Comparison of ENCODE assay signal across 11 cellular contexts in genomic region chr18:9140984-9141383, GRCh38. TPM values are rescaled to one million over a fixed set of nuclear protein-coding genes. Genes with fewer than 3 reads are reported as not detected.
DNase-seq lines count a peak whose midpoint lies in the region; ATAC-seq, FAIRE-seq and TF ChIP-seq lines count a peak whose summit lies in the region.
"Had no signal": no experiment of that assay in that cellular context is flagged by ENCODE, and none has a peak within 500 bp of the region (broad histone marks: within the 10 kb centered on the region; RNA-seq: fewer than 3 reads in every experiment).

No MANE protein-coding gene starts in this region.

- H3K36me3 ChIP-seq in HepG2 (replicated peaks in 1 of 2; ENCODE audit: control insufficient read depth in 1 of 2, insufficient read depth in 2 of 2, low read length in 2 of 2): no peaks in the 10 kb centered on the region; a peak in 1 of 5 replicates
- H3K36me3 ChIP-seq in right lobe of liver: no peaks in the 10 kb centered on the region
- peaks cover 0 to 13% of the 10 kb centered on the region in 2 donors for H3K36me3 ChIP-seq in muscle layer of duodenum (ENCODE audit: control insufficient read depth in 1 of 2, insufficient read depth in 2 of 2, low read length in 2 of 2)
- H3K36me3 ChIP-seq in testis (ENCODE audit: low read depth, missing control alignments): no peaks in the 10 kb centered on the region

- no TSS peak for BruUV-seq in HepG2 (replicated peaks; lab: Mats Ljungman, UMichigan)

- H3K36me3 Mint-ChIP-seq in activated T-helper 17 cell treated with anti-CD3 and anti-CD28 coated beads, Interleukin-2, amount 50 U/mL, for 72 hours (ENCODE audit: low read depth): peaks cover 88% of the 10 kb centered on the region
- H3K36me3 Mint-ChIP-seq in osteocyte (ENCODE audit: unreplicated experiment): no peaks in the 10 kb centered on the region

- ATAC-seq in HepG2: no peak
- ATAC-seq in right lobe of liver: no peak
- no peak for ATAC-seq in activated T-helper 17 cell treated with anti-CD3 and anti-CD28 coated beads, Interleukin-2, amount 50 U/mL, for 72 hours (replicated peaks)
- no peak for ATAC-seq in GM19463 (IDR thresholded peaks at IDR 0.05; ENCODE audit: unreplicated experiment)

- 0 out of 2 replicates have a peak overlapping the region, but pooled peaks have one; percentile 17 for H3K9ac ChIP-seq in HepG2 (ENCODE audit: insufficient read depth, low read depth, low read length)

- H3K4me3 ChIP-seq in HepG2 (replicated peaks in 1 of 3; ENCODE audit: insufficient read depth in 1 of 3, low read depth in 2 of 3, low read length in 3 of 3) (no peak overlapping the region), right lobe of liver (no peak overlapping the region), muscle layer of duodenum (ENCODE audit: low read depth in 1 of 2, low read length in 2 of 2) (peak overlapping the region in 1 of 2 donors; percentile 20), testis (no peak overlapping the region)
- H3K4me3 ChIP-seq: smooth muscle cell had no signal

- H3K4me1 ChIP-seq in HepG2 (ENCODE audit: insufficient read depth, low read length) (peaks cover 47% of the 10 kb centered on the region), right lobe of liver (peaks cover 0 to 38% (median 13%) of the 10 kb centered on the region in 4 donors), muscle layer of duodenum (ENCODE audit: control insufficient read depth in 1 of 2, insufficient read depth in 2 of 2, low read length in 2 of 2) (peaks cover 25 to 50% of the 10 kb centered on the region in 2 donors), testis (peaks cover 24% of the 10 kb centered on the region)

- TF ChIP-seq CTCF in HepG2 (CRISPR knock-in tag; IDR thresholded peaks at IDR 0.05) (no peak), right lobe of liver (IDR thresholded peaks at IDR 0.05) (no peak), osteocyte (IDR thresholded peaks at IDR 0.05) (no peak), testis (IDR thresholded peaks at IDR 0.05) (no peak)

- 100% methylated on average over 2 of the region's 2 CpGs for WGBS in HepG2 (ENCODE audit: low lambda C conversion rate)
- 94% methylated on average over 2 of the region's 2 CpGs for WGBS in right lobe of liver (ENCODE audit: insufficient coverage, low coverage, low lambda C conversion rate, missing lambda C conversion rate)
- 84 to 89% methylated on average over 2 of the region's 2 CpGs for WGBS in testis, 2 donors

- peaks cover 85% of the 10 kb centered on the region for H3K79me2 ChIP-seq in HepG2 (ENCODE audit: insufficient read depth, low read length)

- H3K4me2 ChIP-seq in HepG2 (ENCODE audit: low read depth, low read length): peak overlapping the region; percentile 74; the same call in 1 of the 2 replicates
- H3K4me2 ChIP-seq: smooth muscle cell had no signal

- H3K27ac ChIP-seq in HepG2 (ENCODE audit: extremely low read length, insufficient read depth, low read length): no peak overlapping the region
- peak overlapping the region in 1 of 3 donors; percentile 94 for H3K27ac ChIP-seq in right lobe of liver
- peak overlapping the region; percentile 99 for H3K27ac ChIP-seq in muscle layer of duodenum (ENCODE audit: low read length)
- no peak overlapping the region for H3K27ac ChIP-seq in testis

- intact Hi-C loops in HepG2 (cut with micrococcal nuclease; ENCODE audit: unreplicated experiment): no loop called here
- intact Hi-C loops in right lobe of liver (cut with DNase I): loop anchor here in 1 of 2 donors (10.0 kb wide), 1 partner anchor 66 kb away; no protein-coding TSS in a partner anchor
- intact Hi-C loops in testis (cut with DNase I; ENCODE audit: low total_unique reads): no loop called here

- in situ Hi-C loops in HepG2 (cut with HindIII; ENCODE audit: extremely low pct_ligation_motif_present, low pct_unique_long_range_greater_than_20kb): no loop called here

- peak overlapping the region; percentile 98 for H3K27ac Mint-ChIP-seq in activated T-helper 17 cell treated with anti-CD3 and anti-CD28 coated beads, Interleukin-2, amount 50 U/mL, for 72 hours
- H3K27ac Mint-ChIP-seq in osteocyte (ENCODE audit: unreplicated experiment): no peak overlapping the region

- peaks cover 49% of the 10 kb centered on the region for H3K4me1 Mint-ChIP-seq in activated T-helper 17 cell treated with anti-CD3 and anti-CD28 coated beads, Interleukin-2, amount 50 U/mL, for 72 hours
- H3K4me1 Mint-ChIP-seq in osteocyte (ENCODE audit: unreplicated experiment): peaks cover 53% of the 10 kb centered on the region

- peak overlapping the region; percentile 95 for H3K4me3 Mint-ChIP-seq in activated T-helper 17 cell treated with anti-CD3 and anti-CD28 coated beads, Interleukin-2, amount 50 U/mL, for 72 hours
- no peak overlapping the region for H3K4me3 Mint-ChIP-seq in osteocyte (ENCODE audit: unreplicated experiment)

- peaks cover 24% of the 10 kb centered on the region for H4K20me1 ChIP-seq in HepG2 (ENCODE audit: insufficient read depth, low read length)

- H3K9me3 ChIP-seq in HepG2 (ENCODE audit: low read length) (no peaks in the 10 kb centered on the region), right lobe of liver (no peaks in the 10 kb centered on the region), muscle layer of duodenum (ENCODE audit: control insufficient read depth in 1 of 2, low read length in 2 of 2) (no peaks in the 10 kb centered on the region), testis (no peaks in the 10 kb centered on the region)

- H3K27me3 ChIP-seq in HepG2 (ENCODE audit: control insufficient read depth in 1 of 2, insufficient read depth in 2 of 2, low read length in 2 of 2) (no peaks in the 10 kb centered on the region; a peak in 1 of 5 replicates), right lobe of liver (no peaks in the 10 kb centered on the region), muscle layer of duodenum (ENCODE audit: low read depth, low read length) (no peaks in the 10 kb centered on the region), testis (no peaks in the 10 kb centered on the region)

- H2AFZ ChIP-seq in HepG2 (ENCODE audit: low read length): no peak overlapping the region

- DNase-seq in HepG2 (ENCODE audit: low spot score) (no peak), right lobe of liver (no peak), NOMO-1 treated with dmso at 0.1 percent for 144 hours (lab: John Stamatoyannopoulos, UW; ENCODE audit: unreplicated experiment) (no peak), osteocyte (ENCODE audit: extremely low spot score, unreplicated experiment) (no peak), testis (no peak)
- DNase-seq: NCI-H226 had no signal

- no peaks in the 10 kb centered on the region for H3K9me3 Mint-ChIP-seq in activated T-helper 17 cell treated with anti-CD3 and anti-CD28 coated beads, Interleukin-2, amount 50 U/mL, for 72 hours
- H3K9me3 Mint-ChIP-seq in osteocyte (ENCODE audit: unreplicated experiment): no peaks in the 10 kb centered on the region

- POLR2A ChIA-PET in HepG2 (lab: Yijun Ruan, JAX): no interaction called here

- FAIRE-seq in HepG2 (lab: Jason Lieb, UNC): no peak
- FAIRE-seq: G401.6 had no signal

- no peak for TF ChIP-seq RAD21 in HepG2 (CRISPR knock-in tag; IDR thresholded peaks at IDR 0.05)

- TF ChIP-seq EP300 in HepG2 (IDR thresholded peaks at IDR 0.05; ENCODE audit: low read depth in 2 of 2, low read length in 2 of 2) (no peak), HepG2 (CRISPR knock-in tag; IDR thresholded peaks at IDR 0.05; ENCODE audit: borderline replicate concordance) (no peak)

- CTCF ChIA-PET in HepG2 (lab: Yijun Ruan, JAX; ENCODE audit: low intra/inter-chr PET ratio, low total read pairs): no interaction called here

- TF ChIP-seq POLR2A in HepG2 (IDR thresholded peaks at IDR 0.05; ENCODE audit: insufficient read depth in 1 of 2, low read depth in 2 of 2, low read length in 2 of 2) (no peak), right lobe of liver (IDR thresholded peaks at IDR 0.05) (no peak), testis (IDR thresholded peaks at IDR 0.05) (no peak)

- H3K27me3 Mint-ChIP-seq in activated T-helper 17 cell treated with anti-CD3 and anti-CD28 coated beads, Interleukin-2, amount 50 U/mL, for 72 hours: no peaks in the 10 kb centered on the region
- no peaks in the 10 kb centered on the region for H3K27me3 Mint-ChIP-seq in osteocyte (ENCODE audit: unreplicated experiment)

RNA-seq across cellular contexts. Expression of gene ANKRD12, which starts 4.4 kb away (rescaled TPM):
- total RNA-seq in HepG2 (2016; rRNA removed; fragmentation: Illumina TruSeq; extraction: Trizol) (16.8 and 23.2 TPM in 2 replicates), right lobe of liver (10 to 100 TPM; 12.3 to 38.7 (median 21.4) TPM), osteocyte (33.1 and 40.0 TPM in 2 replicates), testis (10 to 100 TPM; 58.5 to 59.7 TPM)
- 185 and 208 TPM in 2 replicates for total RNA-seq in HepG2 (2016; cell fraction: cytosol; rRNA removed; fragmentation: Illumina TruSeq; extraction: Trizol; ENCODE audit: low read depth)
- 13.8 and 24.0 TPM in 2 replicates for total RNA-seq in HepG2 (2016; cell fraction: insoluble cytoplasmic fraction; rRNA removed; fragmentation: Illumina TruSeq; extraction: Trizol)
- total RNA-seq in HepG2 (2016; cell fraction: membrane; rRNA removed; fragmentation: Illumina TruSeq; extraction: Trizol): 82.6 and 97.9 TPM in 2 replicates
- 25.9 and 32.4 TPM in 2 replicates for total RNA-seq in HepG2 (2016; cell fraction: nucleus; rRNA removed; fragmentation: Illumina TruSeq; extraction: Trizol)
- polyA plus RNA-seq in HepG2 (2011; rRNA removed) (5.0 and 6.0 TPM in 2 replicates), testis (ENCODE audit: insufficient read depth, low read depth, low replicate concordance) (4.5 TPM)
- polyA plus RNA-seq in HepG2 (2011; cell fraction: cytosol; rRNA removed): 1.1 and 3.2 TPM in 2 replicates
- 11.1 and 12.2 TPM in 2 replicates for polyA plus RNA-seq in HepG2 (2011; cell fraction: nucleus; rRNA removed)
- 12.0 and 13.7 TPM in 2 replicates for polyA plus RNA-seq in HepG2 (2012)
- polyA plus RNA-seq in HepG2 (2016; cell fraction: cytosol; fragmentation: Illumina TruSeq; extraction: Trizol; ENCODE audit: low read depth): 0.16 and 0.49 TPM in 2 replicates
- 6.2 and 6.3 TPM in 2 replicates for polyA plus RNA-seq in HepG2 (2016; cell fraction: insoluble cytoplasmic fraction; fragmentation: Illumina TruSeq; extraction: Trizol; ENCODE audit: low read depth)
- polyA plus RNA-seq in HepG2 (2016; cell fraction: membrane; fragmentation: Illumina TruSeq; extraction: Trizol; ENCODE audit: low read depth): 0.37 and 0.38 TPM in 2 replicates
- 22.3 and 24.5 TPM in 2 replicates for polyA plus RNA-seq in HepG2 (2016; cell fraction: nucleus; fragmentation: Illumina TruSeq; extraction: Trizol; ENCODE audit: insufficient read depth, low read depth)
- polyA minus RNA-seq in HepG2 (2011; rRNA and poly(A)+ RNA removed; ENCODE audit: low replicate concordance): 17.9 and 18.3 TPM in 2 replicates
- 40.9 and 44.7 TPM in 2 replicates for polyA minus RNA-seq in HepG2 (2011; cell fraction: cytosol; rRNA and poly(A)+ RNA removed)
- 80.1 and 85.7 TPM in 2 replicates for polyA minus RNA-seq in HepG2 (2011; cell fraction: nucleus; rRNA and poly(A)+ RNA removed)
- total RNA-seq in activated T-helper 17 cell treated with anti-CD3 and anti-CD28 coated beads, Interleukin-2, amount 50 U/mL, for 72 hours: 100 to 1,000 TPM; 104 to 170 TPM

RNA-seq across cellular contexts. Expression of gene NDUFV2, which starts 38.5 kb away (rescaled TPM):
- total RNA-seq in HepG2 (2016; rRNA removed; fragmentation: Illumina TruSeq; extraction: Trizol) (299 and 369 TPM in 2 replicates), right lobe of liver (100 to 1,000 TPM; 164 to 236 (median 183) TPM), osteocyte (97.7 and 98.8 TPM in 2 replicates), testis (100 to 1,000 TPM; 115 to 120 TPM)
- total RNA-seq in HepG2 (2016; cell fraction: cytosol; rRNA removed; fragmentation: Illumina TruSeq; extraction: Trizol; ENCODE audit: low read depth): 264 and 285 TPM in 2 replicates
- 309 and 377 TPM in 2 replicates for total RNA-seq in HepG2 (2016; cell fraction: insoluble cytoplasmic fraction; rRNA removed; fragmentation: Illumina TruSeq; extraction: Trizol)
- 307 and 313 TPM in 2 replicates for total RNA-seq in HepG2 (2016; cell fraction: membrane; rRNA removed; fragmentation: Illumina TruSeq; extraction: Trizol)
- total RNA-seq in HepG2 (2016; cell fraction: nucleus; rRNA removed; fragmentation: Illumina TruSeq; extraction: Trizol): 175 and 186 TPM in 2 replicates
- polyA plus RNA-seq in HepG2 (2011; rRNA removed) (179 and 216 TPM in 2 replicates), testis (ENCODE audit: insufficient read depth, low read depth, low replicate concordance) (171 TPM)
- polyA plus RNA-seq in HepG2 (2011; cell fraction: cytosol; rRNA removed): 94.3 and 126 TPM in 2 replicates
- 54.4 and 62.6 TPM in 2 replicates for polyA plus RNA-seq in HepG2 (2011; cell fraction: nucleus; rRNA removed)
- polyA plus RNA-seq in HepG2 (2012): 148 and 182 TPM in 2 replicates
- 325 and 381 TPM in 2 replicates for polyA plus RNA-seq in HepG2 (2016; cell fraction: cytosol; fragmentation: Illumina TruSeq; extraction: Trizol; ENCODE audit: low read depth)
- polyA plus RNA-seq in HepG2 (2016; cell fraction: insoluble cytoplasmic fraction; fragmentation: Illumina TruSeq; extraction: Trizol; ENCODE audit: low read depth): 331 and 354 TPM in 2 replicates
- 233 and 259 TPM in 2 replicates for polyA plus RNA-seq in HepG2 (2016; cell fraction: membrane; fragmentation: Illumina TruSeq; extraction: Trizol; ENCODE audit: low read depth)
- 182 and 183 TPM in 2 replicates for polyA plus RNA-seq in HepG2 (2016; cell fraction: nucleus; fragmentation: Illumina TruSeq; extraction: Trizol; ENCODE audit: insufficient read depth, low read depth)
- 35.8 and 38.7 TPM in 2 replicates for polyA minus RNA-seq in HepG2 (2011; rRNA and poly(A)+ RNA removed; ENCODE audit: low replicate concordance)
- polyA minus RNA-seq in HepG2 (2011; cell fraction: cytosol; rRNA and poly(A)+ RNA removed): 26.0 and 35.7 TPM in 2 replicates
- polyA minus RNA-seq in HepG2 (2011; cell fraction: nucleus; rRNA and poly(A)+ RNA removed): 279 and 305 TPM in 2 replicates
- total RNA-seq in activated T-helper 17 cell treated with anti-CD3 and anti-CD28 coated beads, Interleukin-2, amount 50 U/mL, for 72 hours: 100 to 1,000 TPM; 406 to 520 TPM
